In genomic region chr3:64685331-64685799, GRCh38 we compare ENCODE assay signal across 10 cellular contexts. TPM values are rescaled to one million over a fixed set of nuclear protein-coding genes. Genes with fewer than 3 reads are reported as not detected.
DNase-seq lines count a peak whose midpoint lies in the region; ATAC-seq and TF ChIP-seq lines count a peak whose summit lies in the region.
"Had no signal": no experiment of that assay in that cellular context is flagged by ENCODE, and none has a peak within 500 bp of the region (broad histone marks: within the 10 kb centered on the region; RNA-seq: fewer than 3 reads in every experiment).

No MANE protein-coding gene starts in this region.

- peak overlapping the region; percentile 71 to 85 for H3K9ac ChIP-seq in colonic mucosa (ENCODE audit: low read depth in 2 of 2, low read length in 2 of 2)

- TF ChIP-seq CTCF in HFF-Myc (IDR thresholded peaks at IDR 0.05; ENCODE audit: low read depth, low read length, missing control alignments) (no peak), colonic mucosa (IDR thresholded peaks at IDR 0.05) (no peak), left lung (IDR thresholded peaks at IDR 0.05) (no peak), spleen (IDR thresholded peaks at IDR 0.05 in 8 of 11, conservative IDR thresholded peaks at IDR 0.05 in 3 of 11) (no peak)

- no peaks in the 10 kb centered on the region for H3K4me1 ChIP-seq in colonic mucosa
- H3K4me1 ChIP-seq in left lung, result peaks cover 3 to 18% of the 10 kb centered on the region in 2 donors
- peaks cover 0 to 42% (median 14%) of the 10 kb centered on the region in 6 donors for H3K4me1 ChIP-seq in spleen

- 4 to 14% (median 5%) methylated on average over 15 to 32 of the region's 32 CpGs for WGBS in spleen, 5 donors

- ATAC-seq in left lung (peak; percentile 1), HG03378 (IDR thresholded peaks at IDR 0.05; ENCODE audit: unreplicated experiment) (no peak)

- DNase-seq in HFF-Myc (ENCODE audit: extremely low read depth, low read depth) (no peak), colonic mucosa (peak; percentile 37), left lung (peak; percentile 43 to 64), spleen (peak; percentile 70), MV-4-11 (lab: John Stamatoyannopoulos, UW) (no peak), NCI-H2227 (lab: John Stamatoyannopoulos, UW; ENCODE audit: unreplicated experiment) (no peak), kidney glomerular epithelial cell (lab: John Stamatoyannopoulos, UW) (no peak)
- DNase-seq: activated naive CD8-positive, alpha-beta T cell treated with anti-CD3 and anti-CD28 coated beads, Interleukin-2, amount 10 ng/mL, durations not matched to agents 7 days and 5 days; NCI-H2081 treated with DMSO at 0.1 percent for 48 hours had no signal

- TF ChIP-seq POLR2A in spleen (IDR thresholded peaks at IDR 0.05), result no peak

- H3K36me3 ChIP-seq in colonic mucosa (no peaks in the 10 kb centered on the region), left lung (peaks cover 0 to 12% of the 10 kb centered on the region in 2 donors), spleen (peaks cover 0 to 9% (median 0%) of the 10 kb centered on the region in 6 donors)

- H3K9me3 ChIP-seq in colonic mucosa (no peaks in the 10 kb centered on the region), left lung (no peaks in the 10 kb centered on the region), spleen (no peaks in the 10 kb centered on the region)

- H3K27ac ChIP-seq in colonic mucosa, result peak overlapping the region; percentile 92
- H3K27ac ChIP-seq in left lung, result peak overlapping the region; percentile 87 to 97
- H3K27ac ChIP-seq in spleen, result peak overlapping the region; percentile 69 to 94 (median 85)

- intact Hi-C loops in colonic mucosa (cut with DNase I), result loop anchor here (10.0 kb wide), 1 partner anchor 151 kb away; no protein-coding TSS in a partner anchor
- intact Hi-C loops in left lung (cut with DNase I), result loop anchor here in 1 of 2 donors (10.0 kb wide), 2 partner anchors 479 to 559 kb away; no protein-coding TSS in a partner anchor
- intact Hi-C loops in spleen (cut with DNase I; ENCODE audit: low total_unique reads), result loop anchor here (10.0 kb wide), 1 partner anchor 489 kb away; no protein-coding TSS in a partner anchor

- H3K27me3 ChIP-seq in colonic mucosa (no peaks in the 10 kb centered on the region), left lung (peaks cover 0 to 42% of the 10 kb centered on the region in 2 donors), spleen (replicated peaks in 1 of 7) (peaks cover 0 to 56% (median 21%) of the 10 kb centered on the region in 7 donors)

- H3K4me3 ChIP-seq in HFF-Myc (replicated peaks; ENCODE audit: low read depth, low read length) (peak overlapping the region; percentile 42), colonic mucosa (peak overlapping the region; percentile 52), left lung (peak overlapping the region; percentile 43 to 59), spleen (peak overlapping the region; percentile 45 to 72 (median 52))

RNA-seq across cellular contexts. Expression of gene ADAMTS9, which starts 2.4 kb away (rescaled TPM):
- total RNA-seq in colonic mucosa (10 to 100 TPM in 1 of 2 donors, 1 to 10 TPM in 1; 4.4 to 14.3 TPM), left lung (10 to 100 TPM; 36.3 to 36.9 TPM), spleen (100 to 1,000 TPM in 1 of 7 donors, 10 to 100 TPM in 6; 28.8 to 112 (median 62.2) TPM)
- polyA plus RNA-seq in spleen, result 10 to 100 TPM in 2 of 3 donors, 1 to 10 TPM in 1; 9.1 to 19.5 (median 15.4) TPM
- total RNA-seq: activated naive CD8-positive, alpha-beta T cell treated with anti-CD3 and anti-CD28 coated beads, Interleukin-2, amount 10 ng/mL, durations not matched to agents 7 days and 5 days had no signal

Comparison
In these comparisons a context has a peak if more than half of its experiments do, and no peak if none do; other contexts are left out.
1. DNase-seq: peak in colonic mucosa (single experiment), left lung (2 of 2) and spleen (single experiment); none in HFF-Myc (single experiment), MV-4-11 (single experiment), NCI-H2227 (single experiment) and kidney glomerular epithelial cell (single experiment).
2. Peak in every context shown above with its lines, with median percentiles within 50 percentile points of each other: H3K4me3 ChIP-seq and H3K27ac ChIP-seq.